9 cellular contexts compared by ENCODE assay signal in genomic region chr16:2775765-2776499, GRCh38. TPM values are rescaled to one million over a fixed set of nuclear protein-coding genes. Genes with fewer than 3 reads are reported as not detected.
DNase-seq lines count a peak whose midpoint lies in the region; ATAC-seq and TF ChIP-seq lines count a peak whose summit lies in the region.
"Had no signal": no experiment of that assay in that cellular context is flagged by ENCODE, and none has a peak within 500 bp of the region (broad histone marks: within the 10 kb centered on the region; RNA-seq: fewer than 3 reads in every experiment).

No MANE protein-coding gene starts in this region.

- DNase-seq in SK-N-MC (ENCODE audit: low read depth, low spot score) (no peak), fibroblast of the aortic adventitia (ENCODE audit: low read depth) (no peak), posterior vena cava (ENCODE audit: low spot score) (peak; percentile 2), DMS153 treated with DMSO at 0.1 percent for 48 hours (lab: John Stamatoyannopoulos, UW; ENCODE audit: unreplicated experiment) (no peak), NCI-H1436 (lab: John Stamatoyannopoulos, UW) (no peak)
- DNase-seq in stimulated activated CD4-positive, alpha-beta T cell treated with anti-CD3 and anti-CD28 coated beads, Interleukin-4, amount 100 ng/mL, for 1 hour = no peak

- no peaks in the 10 kb centered on the region for H3K9me3 ChIP-seq in ES-I3 (ENCODE audit: control insufficient read depth, insufficient read depth, low read length)
- H3K9me3 ChIP-seq in SK-N-MC (ENCODE audit: low read depth, low read length) = no peaks in the 10 kb centered on the region

- H3K9ac ChIP-seq in ES-I3 (ENCODE audit: low read depth, low read length) (peak overlapping the region; percentile 85), SK-N-MC (ENCODE audit: insufficient read length) (peak overlapping the region; percentile 79)

- H3K36me3 ChIP-seq in ES-I3 (ENCODE audit: insufficient read depth, low read length) (peaks cover 21% of the 10 kb centered on the region), SK-N-MC (ENCODE audit: insufficient read depth, low read length) (peaks cover 25% of the 10 kb centered on the region)

- H3K27ac ChIP-seq in SK-N-MC = no peak overlapping the region

- H3K4me3 ChIP-seq in SK-N-MC (peak overlapping the region; percentile 89), fibroblast of the aortic adventitia (ENCODE audit: low read depth, low read length) (peak overlapping the region; percentile 88)

- intact Hi-C loops in posterior vena cava (cut with DNase I) = loop anchor here in 1 of 2 donors (2.0 to 5.0 kb wide), 2 partner anchors 51 to 1046 kb away; no protein-coding TSS in a partner anchor

- no peak for ATAC-seq in HG03460 (IDR thresholded peaks at IDR 0.05; ENCODE audit: unreplicated experiment)

- TF ChIP-seq CTCF in fibroblast of the aortic adventitia (IDR thresholded peaks at IDR 0.05; ENCODE audit: insufficient read depth, low read length) = no peak

- H3K4me1 ChIP-seq in ES-I3 (ENCODE audit: insufficient read depth, low read length) = peaks cover 19% of the 10 kb centered on the region; the same call in 1 of the 2 replicates

RNA-seq across cellular contexts. Expression of gene ELOB, which starts 1.1 kb away (rescaled TPM):
- 37.6 and 316 TPM in 2 replicates for total RNA-seq in fibroblast of the aortic adventitia (ENCODE audit: low replicate concordance)
- 100 to 1,000 TPM; 182 to 196 TPM for total RNA-seq in posterior vena cava

RNA-seq across cellular contexts. Expression of gene PRSS33, which starts 11.4 kb away (rescaled TPM):
- total RNA-seq in fibroblast of the aortic adventitia (ENCODE audit: low replicate concordance) (not detected in 2 replicates), posterior vena cava (not detected)
- total RNA-seq: renal cortical epithelial cell had no signal

RNA-seq across cellular contexts. Expression of gene PRSS41, which starts 22.3 kb away (rescaled TPM):
- total RNA-seq in fibroblast of the aortic adventitia (ENCODE audit: low replicate concordance) (not detected in 2 replicates), posterior vena cava (not detected)
- total RNA-seq: renal cortical epithelial cell had no signal

RNA-seq across cellular contexts. Expression of gene SRRM2, which starts 23.5 kb away (rescaled TPM):
- total RNA-seq in fibroblast of the aortic adventitia (ENCODE audit: low replicate concordance) (77.1 and 96.3 TPM in 2 replicates), posterior vena cava (100 to 1,000 TPM; 320 to 360 TPM)

RNA-seq across cellular contexts. Expression of gene PRSS21, which starts 41.1 kb away (rescaled TPM):
- total RNA-seq in fibroblast of the aortic adventitia (ENCODE audit: low replicate concordance) = 0.27 and 0.49 TPM in 2 replicates
- total RNA-seq in posterior vena cava = not detected
